Comparison of ENCODE assay signal across 8 cellular contexts in the genomic region with DNA sequence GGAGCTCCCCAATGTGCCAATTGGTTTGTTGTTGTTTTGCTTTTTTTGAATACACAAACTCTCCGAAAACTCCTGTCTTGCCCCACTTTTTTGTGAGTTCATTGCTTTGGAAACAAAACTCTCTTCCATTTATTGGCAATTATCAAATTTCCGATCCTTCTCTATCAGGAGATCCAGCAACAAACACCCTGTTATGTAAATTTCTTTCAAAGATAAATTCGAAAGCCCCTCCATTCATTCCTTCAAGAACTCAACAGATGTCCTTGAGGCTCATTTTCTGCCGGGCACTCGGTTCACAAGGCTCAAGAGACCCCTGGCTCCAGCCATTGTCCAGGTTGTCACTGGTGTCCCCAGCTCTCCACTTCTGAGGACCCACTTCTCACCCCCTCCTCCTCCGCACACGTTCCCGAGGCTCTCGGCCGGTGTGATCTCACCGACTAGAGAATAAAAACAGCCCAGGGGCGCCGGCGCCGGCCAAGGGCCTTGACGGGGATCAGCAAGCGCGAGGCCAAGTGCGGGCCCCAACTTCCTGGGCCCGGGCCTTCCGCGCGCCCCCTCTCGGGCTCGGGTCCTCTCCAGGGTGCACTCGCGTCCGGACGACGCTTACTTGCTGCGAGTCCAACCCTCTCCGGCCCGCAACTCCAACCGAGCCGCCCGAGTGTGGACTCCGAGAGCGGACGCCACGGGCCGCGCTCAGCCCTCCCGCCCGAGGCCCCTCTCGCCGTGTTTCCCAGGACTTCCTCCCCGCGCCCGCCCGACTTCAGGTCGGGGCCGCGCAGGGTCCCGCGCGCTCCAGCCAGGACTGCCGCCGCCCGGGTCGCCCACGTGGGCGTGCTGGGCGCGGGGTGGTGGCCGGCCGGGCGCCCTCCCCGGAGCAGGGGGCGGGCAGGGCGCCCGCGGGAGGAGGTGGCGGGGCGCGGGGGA. TPM values are rescaled to one million over a fixed set of nuclear protein-coding genes. Genes with fewer than 3 reads are reported as not detected.
DNase-seq lines count a peak whose midpoint lies in the region; ATAC-seq and TF ChIP-seq lines count a peak whose summit lies in the region.

No MANE protein-coding gene starts in this region.

- H3K27me3 ChIP-seq in gastroesophageal sphincter = no peaks in the 10 kb centered on the region
- H3K27me3 ChIP-seq in trophoblast cell (ENCODE audit: insufficient read depth, low read length) = no peaks in the 10 kb centered on the region

- peak overlapping the region; percentile 91 for H4K8ac ChIP-seq in trophoblast cell (ENCODE audit: low read depth, low read length)

- H2BK12ac ChIP-seq in trophoblast cell (ENCODE audit: low read length) = peak overlapping the region; percentile 87

- H3K9me3 ChIP-seq in gastroesophageal sphincter (no peaks in the 10 kb centered on the region), trophoblast cell (ENCODE audit: insufficient read depth, low read depth, low read length) (no peaks in the 10 kb centered on the region)

- H3K27me3 Mint-ChIP-seq in IgD-negative memory B cell = no peaks in the 10 kb centered on the region
- peaks cover 33% of the 10 kb centered on the region for H3K27me3 Mint-ChIP-seq in activated T-cell treated with anti-CD3 and anti-CD28 coated beads, Interleukin-2, amount 50 U/mL, for 72 hours (ENCODE audit: low read depth)

- TF ChIP-seq EP300 in gastroesophageal sphincter (IDR thresholded peaks at IDR 0.05) = no peak

- H3K27ac ChIP-seq in gastroesophageal sphincter = peak overlapping the region; percentile 51 to 94 (median 85)
- H3K27ac ChIP-seq in trophoblast cell (ENCODE audit: low read depth, low read length) = peak overlapping the region; percentile 94

- 59 to 61% methylated on average over 3 to 4 of the region's 75 CpGs for WGBS in gastroesophageal sphincter (ENCODE audit: low coverage in 1 of 2), 2 donors
- no CpG with 5 or more reads among the region's 75 CpGs for WGBS in trophoblast cell (ENCODE audit: extremely low coverage, insufficient coverage, insufficient read length)

- peak overlapping the region; percentile 65 for H3K4me2 ChIP-seq in trophoblast cell (ENCODE audit: low read length)

- H3K79me1 ChIP-seq in trophoblast cell (ENCODE audit: low read length) = peaks cover 26% of the 10 kb centered on the region

- peak overlapping the region; percentile 67 to 87 (median 84) for H3K4me3 Mint-ChIP-seq in IgD-negative memory B cell
- H3K4me3 Mint-ChIP-seq in activated T-cell treated with anti-CD3 and anti-CD28 coated beads, Interleukin-2, amount 50 U/mL, for 72 hours = peak overlapping the region; percentile 73 to 78

- no peaks in the 10 kb centered on the region for H3K36me3 Mint-ChIP-seq in IgD-negative memory B cell
- peaks cover 10 to 12% of the 10 kb centered on the region in 2 donors for H3K36me3 Mint-ChIP-seq in activated T-cell treated with anti-CD3 and anti-CD28 coated beads, Interleukin-2, amount 50 U/mL, for 72 hours (ENCODE audit: insufficient read depth in 2 of 2)

- H4K91ac ChIP-seq in trophoblast cell (ENCODE audit: low read depth, low read length) = peak overlapping the region; percentile 97

- peak overlapping the region; percentile 95 for H2BK5ac ChIP-seq in trophoblast cell (ENCODE audit: low read depth, low read length, poor library complexity)

- no peaks in the 10 kb centered on the region for H3K36me3 ChIP-seq in gastroesophageal sphincter
- no peaks in the 10 kb centered on the region for H3K36me3 ChIP-seq in trophoblast cell (ENCODE audit: control insufficient read depth in 1 of 2, insufficient read depth in 2 of 2, low read length in 2 of 2)

- peak overlapping the region; percentile 74 for H3K9ac ChIP-seq in trophoblast cell (ENCODE audit: low read length)

- TF ChIP-seq CTCF in AG09309 (IDR thresholded peaks at IDR 0.05; ENCODE audit: control insufficient read depth, insufficient read depth, low read depth, low read length, missing control alignments) = no peak
- peak in 2 of 4 experiments; percentile 13 to 16 for TF ChIP-seq CTCF in gastroesophageal sphincter (IDR thresholded peaks at IDR 0.05)

- H3K4me3 ChIP-seq in AG09309 (ENCODE audit: control insufficient read depth, low read depth, low read length) (peak overlapping the region; percentile 47), gastroesophageal sphincter (peak overlapping the region; percentile 75 to 90), trophoblast cell (ENCODE audit: low read depth, low read length) (peak overlapping the region; percentile 79)

- no peak for TF ChIP-seq POLR2A in gastroesophageal sphincter (IDR thresholded peaks at IDR 0.05)

- peak overlapping the region in 2 of 3 donors; percentile 90 for H3K27ac Mint-ChIP-seq in IgD-negative memory B cell
- H3K27ac Mint-ChIP-seq in activated T-cell treated with anti-CD3 and anti-CD28 coated beads, Interleukin-2, amount 50 U/mL, for 72 hours = peak overlapping the region; percentile 17

- ATAC-seq in GM19351 (IDR thresholded peaks at IDR 0.05; ENCODE audit: unreplicated experiment) = peak; percentile 33
- peak; percentile 12 to 47 for ATAC-seq in activated T-cell treated with anti-CD3 and anti-CD28 coated beads, Interleukin-2, amount 50 U/mL, for 72 hours (replicated peaks in 1 of 2)
- ATAC-seq in gastroesophageal sphincter = no peak
- ATAC-seq in GM18519 (IDR thresholded peaks at IDR 0.05; ENCODE audit: low FRiP score, unreplicated experiment) = no peak

- peak overlapping the region; percentile 68 for H3K4ac ChIP-seq in trophoblast cell (ENCODE audit: low read depth, low read length)

- H2AK5ac ChIP-seq in trophoblast cell (ENCODE audit: low read length) = peak overlapping the region; percentile 85

- H3K79me2 ChIP-seq in trophoblast cell (ENCODE audit: control insufficient read depth, insufficient read depth, low read length, poor library complexity) = peaks cover 26% of the 10 kb centered on the region

- peak overlapping the region; percentile 76 for H4K12ac ChIP-seq in trophoblast cell (ENCODE audit: low read depth, low read length)

- H3K23ac ChIP-seq in trophoblast cell (ENCODE audit: low read length) = no peak overlapping the region

- H3K9me3 Mint-ChIP-seq in IgD-negative memory B cell = no peaks in the 10 kb centered on the region
- H3K9me3 Mint-ChIP-seq in activated T-cell treated with anti-CD3 and anti-CD28 coated beads, Interleukin-2, amount 50 U/mL, for 72 hours = no peaks in the 10 kb centered on the region

- H3K4me1 Mint-ChIP-seq in IgD-negative memory B cell = peaks cover 29 to 39% (median 33%) of the 10 kb centered on the region in 3 donors
- H3K4me1 Mint-ChIP-seq in activated T-cell treated with anti-CD3 and anti-CD28 coated beads, Interleukin-2, amount 50 U/mL, for 72 hours (ENCODE audit: low read depth) = peaks cover 49% of the 10 kb centered on the region

- peak overlapping the region; percentile 80 for H3K18ac ChIP-seq in trophoblast cell (ENCODE audit: low read length)

- no peak for DNase-seq in AG09309 (ENCODE audit: low read depth)
- DNase-seq in activated T-cell treated with anti-CD3 and anti-CD28 coated beads, Interleukin-2, amount 50 U/mL, for 72 hours = peak; percentile 50 to 53
- DNase-seq in trophoblast cell = peak in 1 of 2 donors; percentile 49
- no peak for DNase-seq in pons (ENCODE audit: low spot score)

- peak overlapping the region; percentile 85 for H3K14ac ChIP-seq in trophoblast cell (ENCODE audit: low read length)

- peak overlapping the region; percentile 59 for H2AFZ ChIP-seq in trophoblast cell (ENCODE audit: insufficient read depth, low read length, poor library complexity)

- peak overlapping the region; percentile 87 for H2BK120ac ChIP-seq in trophoblast cell (ENCODE audit: insufficient read depth, low read length, poor library complexity)

- H3K4me1 ChIP-seq in gastroesophageal sphincter = peaks cover 0 to 42% (median 21%) of the 10 kb centered on the region in 3 donors
- peaks cover 20 to 23% of the 10 kb centered on the region in 2 experiments for H3K4me1 ChIP-seq in trophoblast cell (ENCODE audit: control insufficient read depth in 1 of 2, insufficient read depth in 2 of 2, low read length in 2 of 2)

RNA-seq across cellular contexts. Expression of gene SMAD3, which starts 0.5 kb away (rescaled TPM):
- 32.4 TPM for polyA plus RNA-seq in IgD-negative memory B cell
- 10 to 100 TPM; 47.4 to 68.9 TPM for total RNA-seq in activated T-cell treated with anti-CD3 and anti-CD28 coated beads, Interleukin-2, amount 50 U/mL, for 72 hours
- 10 to 100 TPM; 19.8 to 30.6 (median 25.9) TPM for total RNA-seq in gastroesophageal sphincter
- 49.5 and 54.4 TPM in 2 replicates for polyA plus RNA-seq in trophoblast cell (2013)

Comparison
In these comparisons a context has a peak if more than half of its experiments do, and no peak if none do; other contexts are left out.
1. DNase-seq: peak in activated T-cell treated with anti-CD3 and anti-CD28 coated beads, Interleukin-2, amount 50 U/mL, for 72 hours (2 of 2); none in AG09309 (single experiment) and pons (single experiment).
2. ATAC-seq: peak in GM19351 (single experiment) and activated T-cell treated with anti-CD3 and anti-CD28 coated beads, Interleukin-2, amount 50 U/mL, for 72 hours (2 of 2); none in gastroesophageal sphincter (single experiment) and GM18519 (single experiment).
3. Peak in every context shown above with its lines, with median percentiles within 50 percentile points of each other: H3K4me3 ChIP-seq.